8 cellular contexts compared by ENCODE assay signal in genomic region chr9:96686638-96687335, GRCh38.
DNase-seq lines count a peak whose midpoint lies in the region; ATAC-seq lines count a peak whose summit lies in the region.

No MANE protein-coding gene starts in this region.

- DNase-seq in NCI-H748 (lab: John Stamatoyannopoulos, UW; ENCODE audit: unreplicated experiment) (peak; percentile 68), NCI-H748 treated with DMSO at 0.1 percent for 48 hours (lab: John Stamatoyannopoulos, UW) (no peak), caudate nucleus (lab: John Stamatoyannopoulos, UW) (peak in 60 of 61 donors; percentile 22 to 88 (median 75)), skeletal muscle cell (ENCODE audit: low read depth) (peak; percentile 43)
- DNase-seq in activated CD4-positive, CD25-positive, alpha-beta regulatory T cell (lab: John Stamatoyannopoulos, UW) = peak; percentile 39 to 57 (median 48)

- peaks cover 7% of the 10 kb centered on the region for H3K9me3 ChIP-seq in iPS-20b (ENCODE audit: insufficient read depth, low read depth, low read length)

- ATAC-seq in HG03378 (IDR thresholded peaks at IDR 0.05; ENCODE audit: unreplicated experiment) (no peak), HG02852 (IDR thresholded peaks at IDR 0.05; ENCODE audit: unreplicated experiment) (no peak)

- H3K36me3 ChIP-seq in iPS-20b (ENCODE audit: insufficient read depth, low read depth, low read length) = no peaks in the 10 kb centered on the region

- peak overlapping the region; percentile 83 for H3K27ac ChIP-seq in caudate nucleus (ENCODE audit: low read depth, low read length)
- H3K27ac ChIP-seq in iPS-20b (ENCODE audit: low read length) = no peak overlapping the region

- H3K27me3 ChIP-seq in iPS-20b (ENCODE audit: insufficient read depth, low read length) = no peaks in the 10 kb centered on the region

- peak overlapping the region; percentile 82; the same call in 1 of the 2 replicates for H3K9ac ChIP-seq in iPS-20b (ENCODE audit: low read depth, low read length)

- H3K4me3 ChIP-seq in iPS-20b (ENCODE audit: low read length) (peak overlapping the region; percentile 92), skeletal muscle cell (ENCODE audit: low read depth, low read length) (peak overlapping the region; percentile 57)

- H3K4me1 ChIP-seq in iPS-20b (ENCODE audit: insufficient read depth, low read length) = no peaks in the 10 kb centered on the region; the same call in 1 of the 2 replicates
